1 cellular context compared by ENCODE assay signal in genomic region chr16:1554826-1555445, GRCh38.
TF ChIP-seq lines count a peak whose summit lies in the region.

No MANE protein-coding gene starts in this region.

TF ChIP-seq in H1, 55 proteins besides CTCF, POLR2A, EP300 and RAD21:
- TF ChIP-seq, protein P1, sequence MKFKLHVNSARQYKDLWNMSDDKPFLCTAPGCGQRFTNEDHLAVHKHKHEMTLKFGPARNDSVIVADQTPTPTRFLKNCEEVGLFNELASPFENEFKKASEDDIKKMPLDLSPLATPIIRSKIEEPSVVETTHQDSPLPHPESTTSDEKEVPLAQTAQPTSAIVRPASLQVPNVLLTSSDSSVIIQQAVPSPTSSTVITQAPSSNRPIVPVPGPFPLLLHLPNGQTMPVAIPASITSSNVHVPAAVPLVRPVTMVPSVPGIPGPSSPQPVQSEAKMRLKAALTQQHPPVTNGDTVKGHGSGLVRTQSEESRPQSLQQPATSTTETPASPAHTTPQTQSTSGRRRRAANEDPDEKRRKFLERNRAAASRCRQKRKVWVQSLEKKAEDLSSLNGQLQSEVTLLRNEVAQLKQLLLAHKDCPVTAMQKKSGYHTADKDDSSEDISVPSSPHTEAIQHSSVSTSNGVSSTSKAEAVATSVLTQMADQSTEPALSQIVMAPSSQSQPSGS (IDR thresholded peaks at IDR 0.05; ENCODE audit: low read length) = no peak
- TF ChIP-seq GABPA (IDR thresholded peaks at IDR 0.05; ENCODE audit: borderline replicate concordance, insufficient read depth, low read length) = no peak
- no peak for TF ChIP-seq BRCA1 (IDR thresholded peaks at IDR 0.05; ENCODE audit: low read depth, low read length)
- no peak for TF ChIP-seq NRF1 (IDR thresholded peaks at IDR 0.05; ENCODE audit: low read depth, low read length)
- TF ChIP-seq GTF2F1 (IDR thresholded peaks at IDR 0.05; ENCODE audit: borderline replicate concordance, low read depth, low read length) = no peak
- no peak for TF ChIP-seq CEBPB (IDR thresholded peaks at IDR 0.05; ENCODE audit: low read depth, low read length)
- no peak for TF ChIP-seq EGR1 (IDR thresholded peaks at IDR 0.05; ENCODE audit: borderline replicate concordance, low read depth, low read length)
- TF ChIP-seq BCL11A (IDR thresholded peaks at IDR 0.05; ENCODE audit: low read depth in 2 of 2, low read length in 2 of 2) = no peak
- no peak for TF ChIP-seq CREB1 (IDR thresholded peaks at IDR 0.05)
- no peak for TF ChIP-seq TAF1 (IDR thresholded peaks at IDR 0.05; ENCODE audit: low read depth, low read length)
TF ChIP-seq in H1: peak in this region for 0.
